25 cellular contexts compared by ENCODE assay signal in the genomic region with DNA sequence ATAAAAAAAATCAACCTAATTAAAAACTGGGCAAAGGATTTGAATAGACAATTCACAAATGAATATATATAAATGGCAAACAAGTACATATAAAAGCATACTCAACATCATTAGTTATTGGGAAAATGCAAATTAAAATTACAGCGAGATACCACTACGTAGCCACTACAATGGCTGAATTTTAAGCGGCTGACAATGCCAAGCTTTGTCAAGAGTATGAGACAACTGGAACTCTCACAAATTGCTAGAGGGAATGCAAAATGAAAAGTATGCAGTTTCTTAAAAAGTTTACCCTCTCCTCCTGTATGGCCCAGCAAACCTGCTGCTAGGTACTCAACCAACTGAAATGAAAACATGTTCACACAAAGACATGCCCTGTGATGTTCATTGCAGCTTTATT. TPM values are rescaled to one million over a fixed set of nuclear protein-coding genes. Genes with fewer than 3 reads are reported as not detected.
DNase-seq lines count a peak whose midpoint lies in the region; ATAC-seq and TF ChIP-seq lines count a peak whose summit lies in the region.
"Had no signal": no experiment of that assay in that cellular context is flagged by ENCODE, and none has a peak within 500 bp of the region (broad histone marks: within the 10 kb centered on the region; RNA-seq: fewer than 3 reads in every experiment).

No MANE protein-coding gene starts in this region.

- WGBS in smooth muscle cell (ENCODE audit: low lambda C conversion rate): 94% methylated on average over 3 of the region's 3 CpGs

- peaks cover 15% of the 10 kb centered on the region for H3K27me3 ChIP-seq in smooth muscle cell (ENCODE audit: low read depth)
- H3K27me3 ChIP-seq: BE2C had no signal

- no peak overlapping the region for H3K4me3 Mint-ChIP-seq in activated naive CD4-positive, alpha-beta T cell treated with anti-CD3 and anti-CD28 coated beads for 36 hours
- H3K4me3 Mint-ChIP-seq: CD14-positive monocyte had no signal

- no peak for ATAC-seq in GM19397 (IDR thresholded peaks at IDR 0.05; ENCODE audit: unreplicated experiment)
- ATAC-seq: Panc1 had no signal

- no peaks in the 10 kb centered on the region for H3K36me3 Mint-ChIP-seq in activated naive CD4-positive, alpha-beta T cell treated with anti-CD3 and anti-CD28 coated beads for 36 hours (ENCODE audit: low read depth)
- H3K36me3 Mint-ChIP-seq: CD14-positive monocyte had no signal

- H2AFZ ChIP-seq in smooth muscle cell (ENCODE audit: low read depth): no peak overlapping the region

- peaks cover 17% of the 10 kb centered on the region for H3K27me3 Mint-ChIP-seq in activated naive CD4-positive, alpha-beta T cell treated with anti-CD3 and anti-CD28 coated beads for 36 hours (ENCODE audit: low read depth)

- intact Hi-C loops in activated naive CD4-positive, alpha-beta T cell treated with anti-CD3 and anti-CD28 coated beads for 36 hours (cut with micrococcal nuclease): no loop called here

- no peak overlapping the region for H3K4me3 ChIP-seq in smooth muscle cell

- no peaks in the 10 kb centered on the region for H4K20me1 ChIP-seq in smooth muscle cell (ENCODE audit: low read depth)

- H3K4me1 ChIP-seq in smooth muscle cell (ENCODE audit: low read depth): peaks cover 6% of the 10 kb centered on the region
- H3K4me1 ChIP-seq: BE2C had no signal

- DNase-seq in Ammon's horn (ENCODE audit: low spot score) (peak; percentile 31), NCI-H526 treated with DMSO at 0.1 percent for 48 hours (lab: John Stamatoyannopoulos, UW) (peak; percentile 21), globus pallidus (ENCODE audit: low spot score) (peak; percentile 72), pons (ENCODE audit: low spot score) (peak; percentile 89), smooth muscle cell (lab: John Stamatoyannopoulos, UW; ENCODE audit: unreplicated experiment) (no peak), NCI-H2227 (lab: John Stamatoyannopoulos, UW; ENCODE audit: unreplicated experiment) (no peak)
- DNase-seq in activated naive CD4-positive, alpha-beta T cell treated with anti-CD3 and anti-CD28 coated beads for 36 hours: no peak
- DNase-seq: BE2C, DND-41, H9, KBM-7, MV-4-11, NCI-H146, NCI-H2029, NCI-H446 treated with DMSO at 0.1 percent for 48 hours, NCI-H69, SHP77 had no signal

- no peak overlapping the region for H3K27ac ChIP-seq in smooth muscle cell (ENCODE audit: low read depth)
- H3K27ac ChIP-seq: 22Rv1, RWPE1 had no signal

- H3K9me3 ChIP-seq in smooth muscle cell (replicated peaks; ENCODE audit: low read depth): no peaks in the 10 kb centered on the region
- H3K9me3 ChIP-seq: BE2C had no signal

- peaks cover 2% of the 10 kb centered on the region for H3K4me1 Mint-ChIP-seq in activated naive CD4-positive, alpha-beta T cell treated with anti-CD3 and anti-CD28 coated beads for 36 hours (ENCODE audit: low read depth)
- H3K4me1 Mint-ChIP-seq: CD14-positive monocyte had no signal

- peaks cover 6% of the 10 kb centered on the region for H3K9me3 Mint-ChIP-seq in activated naive CD4-positive, alpha-beta T cell treated with anti-CD3 and anti-CD28 coated beads for 36 hours
- H3K9me3 Mint-ChIP-seq: H9 had no signal

- no peaks in the 10 kb centered on the region for H3K79me2 ChIP-seq in smooth muscle cell (ENCODE audit: low read depth)

- no peak overlapping the region for H3K27ac Mint-ChIP-seq in activated naive CD4-positive, alpha-beta T cell treated with anti-CD3 and anti-CD28 coated beads for 36 hours
- H3K27ac Mint-ChIP-seq: CD14-positive monocyte had no signal

- no peak overlapping the region for H3K4me2 ChIP-seq in smooth muscle cell

- no peaks in the 10 kb centered on the region for H3F3A ChIP-seq in smooth muscle cell (ENCODE audit: low read depth)

- no peak for TF ChIP-seq CTCF in smooth muscle cell (IDR thresholded peaks at IDR 0.05; ENCODE audit: borderline replicate concordance, insufficient read depth, poor library complexity, severe bottlenecking)

- H3K36me3 ChIP-seq in smooth muscle cell (ENCODE audit: low read depth): no peaks in the 10 kb centered on the region
- H3K36me3 ChIP-seq: BE2C had no signal

- no peak overlapping the region for H3K9ac ChIP-seq in smooth muscle cell (ENCODE audit: low read depth)

- CTCF ChIA-PET in activated naive CD4-positive, alpha-beta T cell treated with anti-CD3 and anti-CD28 coated beads for 36 hours (lab: Charles Lee): no interaction called here

RNA-seq across cellular contexts. Expression of gene ZFP42, which starts 34.8 kb away (rescaled TPM):
- total RNA-seq in smooth muscle cell: 30.4 and 31.5 TPM in 2 replicates
- polyA plus RNA-seq in smooth muscle cell: 15.7 and 24.0 TPM in 2 replicates
- total RNA-seq in activated naive CD4-positive, alpha-beta T cell treated with anti-CD3 and anti-CD28 coated beads for 36 hours: not detected
- total RNA-seq: LHCN-M2, MCF 10A, OCI-LY7 had no signal
- polyA plus RNA-seq: CD14-positive monocyte had no signal

Comparison
In these comparisons a context has a peak if more than half of its experiments do, and no peak if none do; other contexts are left out.
1. DNase-seq: peak in Ammon's horn (single experiment), NCI-H526 treated with DMSO at 0.1 percent for 48 hours (single experiment), globus pallidus (single experiment) and pons (single experiment); none in smooth muscle cell (single experiment), NCI-H2227 (single experiment) and activated naive CD4-positive, alpha-beta T cell treated with anti-CD3 and anti-CD28 coated beads for 36 hours (single experiment).
2. RNA of gene ZFP42, which starts 34.8 kb away (total RNA-seq): 30.4 to 31.5 TPM in smooth muscle cell; not detected in activated naive CD4-positive, alpha-beta T cell treated with anti-CD3 and anti-CD28 coated beads for 36 hours; every median in the first group is over 10 times any median in the second.